In genomic region chr3:13474776-13475303, GRCh38 we compare ENCODE assay signal across 24 cellular contexts. TPM values are rescaled to one million over a fixed set of nuclear protein-coding genes. Genes with fewer than 3 reads are reported as not detected.
DNase-seq lines count a peak whose midpoint lies in the region; ATAC-seq and TF ChIP-seq lines count a peak whose summit lies in the region.
"Had no signal": no experiment of that assay in that cellular context is flagged by ENCODE, and none has a peak within 500 bp of the region (broad histone marks: within the 10 kb centered on the region; RNA-seq: fewer than 3 reads in every experiment).

No MANE protein-coding gene starts in this region.

- H3K4me3 ChIP-seq in GM23338 (no peak overlapping the region), epithelial cell of esophagus (ENCODE audit: low read length) (no peak overlapping the region)
- H3K4me3 ChIP-seq: A549, GM12878 had no signal

- no peaks in the 10 kb centered on the region for H3K79me2 ChIP-seq in GM23338 (replicated peaks; ENCODE audit: insufficient read depth)

- peaks cover 21% of the 10 kb centered on the region for H3F3A ChIP-seq in GM23338 (replicated peaks; ENCODE audit: low read depth)

- H3K9me3 Mint-ChIP-seq in GM23338 (no peaks in the 10 kb centered on the region), nephron progenitor cell (no peaks in the 10 kb centered on the region), osteocyte (ENCODE audit: unreplicated experiment) (no peaks in the 10 kb centered on the region)
- H3K9me3 Mint-ChIP-seq: CD4-positive, alpha-beta T cell; IgD-negative memory B cell had no signal

- no peaks in the 10 kb centered on the region for H4K20me1 ChIP-seq in GM23338 (replicated peaks; ENCODE audit: insufficient read depth)

- intact Hi-C loops in sciatic nerve (cut with DNase I) = no loop called here

- DNase-seq in GM23338 (ENCODE audit: low spot score) = no peak
- peak; percentile 34 for DNase-seq in epithelial cell of esophagus (ENCODE audit: low read depth)
- no peak for DNase-seq in nephron progenitor cell
- peak; percentile 39 for DNase-seq in sciatic nerve (ENCODE audit: low spot score)
- DNase-seq in COLO829 (ENCODE audit: low spot score) = no peak
- DNase-seq in osteocyte (ENCODE audit: extremely low spot score, unreplicated experiment) = no peak
- no peak for DNase-seq in NCI-H345 treated with DMSO at 0.1 percent for 48 hours (lab: John Stamatoyannopoulos, UW; ENCODE audit: unreplicated experiment)
- DNase-seq: Caco-2, DMS 273 treated with DMSO at 0.1 percent for 48 hours, DND-41, Karpas-422, MV-4-11, NCI-H1694, NCI-H2081, NCI-H2171, NCI-H345, NCI-H526 had no signal

- H3K4me1 ChIP-seq in GM23338 (ENCODE audit: insufficient read depth) = peaks cover 29% of the 10 kb centered on the region

- H3K4me1 Mint-ChIP-seq in GM23338 (peaks cover 61% of the 10 kb centered on the region), nephron progenitor cell (peaks cover 57% of the 10 kb centered on the region), osteocyte (ENCODE audit: unreplicated experiment) (peaks cover 3% of the 10 kb centered on the region)
- H3K4me1 Mint-ChIP-seq: B cell had no signal

- peaks cover 21% of the 10 kb centered on the region for H3K27me3 Mint-ChIP-seq in GM23338 (ENCODE audit: insufficient read depth, low read depth, poor library complexity)
- H3K27me3 Mint-ChIP-seq in nephron progenitor cell (ENCODE audit: low read depth, poor library complexity) = peaks cover 3% of the 10 kb centered on the region
- H3K27me3 Mint-ChIP-seq in osteocyte (ENCODE audit: unreplicated experiment) = peaks cover 36% of the 10 kb centered on the region
- H3K27me3 Mint-ChIP-seq: CD4-positive, alpha-beta T cell had no signal

- ATAC-seq in GM23338 (no peak), sciatic nerve (no peak), GM18861 (IDR thresholded peaks at IDR 0.05; ENCODE audit: unreplicated experiment) (no peak)
- ATAC-seq: A549, GM12878, Right ventricle myocardium inferior had no signal

- H3K27me3 ChIP-seq in GM23338 (ENCODE audit: insufficient read depth) = no peaks in the 10 kb centered on the region

- H3K4me3 Mint-ChIP-seq in GM23338 (no peak overlapping the region), nephron progenitor cell (no peak overlapping the region), osteocyte (ENCODE audit: unreplicated experiment) (no peak overlapping the region)
- H3K4me3 Mint-ChIP-seq: B cell; CD4-positive, alpha-beta T cell; IgD-negative memory B cell had no signal

- no peaks in the 10 kb centered on the region for H3K36me3 ChIP-seq in GM23338 (ENCODE audit: insufficient read depth)

- TF ChIP-seq CTCF in GM23338 (conservative IDR thresholded peaks at IDR 0.05; ENCODE audit: low read depth in 2 of 2) = no peak
- no peak for TF ChIP-seq CTCF in epithelial cell of esophagus (IDR thresholded peaks at IDR 0.05; ENCODE audit: insufficient read depth, low read depth, low read length, missing control alignments)
- no peak for TF ChIP-seq CTCF in nephron progenitor cell (IDR thresholded peaks at IDR 0.05)
- no peak for TF ChIP-seq CTCF in osteocyte (IDR thresholded peaks at IDR 0.05)

- no peak overlapping the region for H3K27ac ChIP-seq in GM23338 (ENCODE audit: low read depth)
- H3K27ac ChIP-seq: A549 had no signal

- no peak overlapping the region for H3K4me2 ChIP-seq in GM23338
- H3K4me2 ChIP-seq: A549 had no signal

- H3K36me3 Mint-ChIP-seq in GM23338 (ENCODE audit: low read depth) = no peaks in the 10 kb centered on the region
- H3K36me3 Mint-ChIP-seq in nephron progenitor cell (ENCODE audit: low read depth) = no peaks in the 10 kb centered on the region
- H3K36me3 Mint-ChIP-seq in osteocyte (ENCODE audit: unreplicated experiment) = no peaks in the 10 kb centered on the region
- H3K36me3 Mint-ChIP-seq: IgD-negative memory B cell had no signal

- H3K9me2 ChIP-seq in GM23338 (ENCODE audit: insufficient read depth) = no peaks in the 10 kb centered on the region

- H3K27ac Mint-ChIP-seq in GM23338 (no peak overlapping the region), nephron progenitor cell (peak overlapping the region; percentile 41), osteocyte (ENCODE audit: unreplicated experiment) (no peak overlapping the region)
- H3K27ac Mint-ChIP-seq: B cell; CD4-positive, alpha-beta T cell; IgD-negative memory B cell had no signal

- H2AFZ ChIP-seq in GM23338 = peak overlapping the region; percentile 69; the same call in 1 of the 2 replicates

TF ChIP-seq in GM23338, 12 proteins besides CTCF, POLR2A, EP300 and RAD21:
- no peak for TF ChIP-seq EZH2 (IDR thresholded peaks at IDR 0.05; ENCODE audit: low read depth, unreplicated experiment)
- TF ChIP-seq REST (IDR thresholded peaks at IDR 0.05; ENCODE audit: unreplicated experiment) = no peak
- no peak for TF ChIP-seq NANOG (IDR thresholded peaks at IDR 0.05; ENCODE audit: borderline replicate concordance)
- TF ChIP-seq STAT1 (IDR thresholded peaks at IDR 0.05; ENCODE audit: unreplicated experiment) = no peak
- TF ChIP-seq JUNB (IDR thresholded peaks at IDR 0.05; ENCODE audit: unreplicated experiment) = no peak

RNA-seq across cellular contexts. Expression of gene HDAC11, which starts 5.3 kb away (rescaled TPM):
- total RNA-seq in GM23338 (2014; rRNA removed; shearing (Covaris generic)) = 11.1 and 15.8 TPM in 2 replicates
- 3.5 and 5.4 TPM in 2 replicates for polyA plus RNA-seq in GM23338 (2016; fragmentation: Nextera tagmentation; extraction: Ambion mirVana)
- total RNA-seq in sciatic nerve = 38.8 TPM
- 11.9 and 13.7 TPM in 2 replicates for total RNA-seq in osteocyte

RNA-seq across cellular contexts. Expression of gene NUP210, which starts 54.7 kb away (rescaled TPM):
- 72.7 and 73.9 TPM in 2 replicates for total RNA-seq in GM23338 (2014; rRNA removed; shearing (Covaris generic))
- polyA plus RNA-seq in GM23338 (2016; fragmentation: Nextera tagmentation; extraction: Ambion mirVana) = 13.8 and 14.1 TPM in 2 replicates
- total RNA-seq in sciatic nerve = 5.5 TPM
- 1.4 and 1.5 TPM in 2 replicates for total RNA-seq in osteocyte

Comparison
In these comparisons a context has a peak if more than half of its experiments do, and no peak if none do; other contexts are left out.
1. DNase-seq: peak in epithelial cell of esophagus (single experiment) and sciatic nerve (single experiment); none in GM23338 (single experiment), nephron progenitor cell (single experiment), COLO829 (single experiment), osteocyte (single experiment) and NCI-H345 treated with DMSO at 0.1 percent for 48 hours (single experiment).
2. RNA of gene NUP210, which starts 54.7 kb away (total RNA-seq): 72.7 to 73.9 TPM in GM23338; 5.5 TPM in sciatic nerve (single experiment) and 1.4 to 1.5 TPM in osteocyte; every median in the first group is over 10 times any median in the second.